8 cellular contexts compared by ENCODE assay signal in genomic region chr4:6574747-6575502, GRCh38. TPM values are rescaled to one million over a fixed set of nuclear protein-coding genes. Genes with fewer than 3 reads are reported as not detected.
DNase-seq lines count a peak whose midpoint lies in the region; ATAC-seq, FAIRE-seq and TF ChIP-seq lines count a peak whose summit lies in the region.

MAN2B2 (plus strand) TSS chr4:6575189; CDS start chr4:6575211, 22 bp downstream.

- H3K27me3 ChIP-seq in AG04450 (ENCODE audit: control insufficient read depth, insufficient read depth, low read length) = peaks cover 12% of the 10 kb centered on the region

- intact Hi-C loops in kidney (cut with DNase I) = no loop called here

- H3K27ac ChIP-seq in AG04450 (ENCODE audit: low read depth, low read length) = no peak within 1 kb of the TSS
- peak within 1 kb of the TSS; percentile 32 for H3K27ac ChIP-seq in kidney (ENCODE audit: low read depth in 2 of 2, low read length in 2 of 2)

- peaks cover 20% of the 10 kb centered on the region for H3K36me3 Mint-ChIP-seq in central memory CD8-positive, alpha-beta T cell (ENCODE audit: insufficient read depth)

- peak within 1 kb of the TSS; percentile 80 for H3K27ac Mint-ChIP-seq in central memory CD8-positive, alpha-beta T cell (ENCODE audit: low read depth)

- no peaks in the 10 kb centered on the region for H3K27me3 Mint-ChIP-seq in central memory CD8-positive, alpha-beta T cell

- peaks cover 12% of the 10 kb centered on the region for H3K9me3 Mint-ChIP-seq in central memory CD8-positive, alpha-beta T cell

- TF ChIP-seq CTCF in AG04450 (IDR thresholded peaks at IDR 0.05; ENCODE audit: low read depth, low read length) = no peak
- TF ChIP-seq CTCF in kidney (IDR thresholded peaks at IDR 0.05; ENCODE audit: borderline replicate concordance, extremely low read depth, insufficient read depth) = peak; percentile 9

- peaks cover 8 to 13% of the 10 kb centered on the region in 2 donors for H3K36me3 ChIP-seq in kidney (ENCODE audit: control insufficient read depth in 1 of 2, insufficient read depth in 2 of 2, low read length in 2 of 2)

- peaks cover 12 to 18% of the 10 kb centered on the region in 2 donors for H3K4me1 ChIP-seq in kidney (ENCODE audit: control insufficient read depth in 1 of 2, insufficient read depth in 1 of 2, low read depth in 1 of 2, low read length in 2 of 2)

- no peak for FAIRE-seq in kidney (lab: Jason Lieb, UNC)

- H3K4me3 Mint-ChIP-seq in central memory CD8-positive, alpha-beta T cell = peak within 1 kb of the TSS; percentile 92

- ATAC-seq in GM18861 (IDR thresholded peaks at IDR 0.05; ENCODE audit: unreplicated experiment) (peak; percentile 78), HG03095 (IDR thresholded peaks at IDR 0.05; ENCODE audit: unreplicated experiment) (peak; percentile 92)
- ATAC-seq in activated CD4-positive, CD25-positive, alpha-beta regulatory T cell treated with anti-CD3 and anti-CD28 coated beads, Interleukin-2, amount 50 U/mL, for 24 hours = peak; percentile 94 to 96
- peak; percentile 91 for ATAC-seq in central memory CD8-positive, alpha-beta T cell (replicated peaks; ENCODE audit: extremely low read depth, poor library complexity, severe bottlenecking)

- H3K4me1 Mint-ChIP-seq in central memory CD8-positive, alpha-beta T cell = peaks cover 12% of the 10 kb centered on the region

- H3K4me3 ChIP-seq in AG04450 (ENCODE audit: low read depth, low read length) (peak within 1 kb of the TSS; percentile 97), kidney (ENCODE audit: low read length in 2 of 2) (peak within 1 kb of the TSS; percentile 66 to 83)

- CTCF ChIA-PET in AG04450 (lab: Charles Lee) = interaction anchor here (1.0 to 2.6 kb wide), 3 partner anchors 27 to 99 kb away, joined by 4 to 11 read pairs (median 5); a partner anchor contains a TSS

- POLR2A ChIA-PET in AG04450 (lab: Yijun Ruan, JAX) = interaction anchor here (0.5 to 1.6 kb wide), 8 partner anchors 13 to 1986 kb away, joined by 3 to 10 read pairs (median 4); partner anchors contain the start of gene MRFAP1

- H3K9me3 ChIP-seq in AG04450 (ENCODE audit: control insufficient read depth, insufficient read depth, low read length) (peaks cover 15% of the 10 kb centered on the region), kidney (ENCODE audit: control insufficient read depth in 1 of 2, low read length in 2 of 2) (no peaks in the 10 kb centered on the region)

- DNase-seq in AG04450 (ENCODE audit: low read depth, low spot score) = peak; percentile 11
- peak; percentile 56 for DNase-seq in NCI-H2196 treated with DMSO at 0.1 percent for 48 hours (lab: John Stamatoyannopoulos, UW; ENCODE audit: unreplicated experiment)
- peak; percentile 49 to 59 for DNase-seq in central memory CD8-positive, alpha-beta T cell (ENCODE audit: low spot score in 2 of 2)
- peak; percentile 96 for DNase-seq in kidney
- peak; percentile 67 to 80 for DNase-seq in stimulated activated CD4-positive, alpha-beta T cell treated with anti-CD3 and anti-CD28 coated beads, Interleukin-15, amount 100 ng/mL, for 1 hour (ENCODE audit: low read depth in 1 of 2, low spot score in 1 of 2)

- H3K9ac ChIP-seq in kidney (ENCODE audit: low read length in 2 of 2) = peak within 1 kb of the TSS; percentile 75 to 82

RNA-seq across cellular contexts. Expression of gene MAN2B2, which starts in this region (rescaled TPM):
- polyA plus RNA-seq in AG04450 (2011; rRNA removed) (22.8 and 28.1 TPM in 2 replicates), kidney (ENCODE audit: insufficient read depth, low read depth, low replicate concordance) (19.9 TPM)
- 20.2 and 26.4 TPM in 2 replicates for polyA minus RNA-seq in AG04450 (2011; rRNA and poly(A)+ RNA removed)
- 34.3 TPM for total RNA-seq in kidney

Comparison
In these comparisons a context has a peak if more than half of its experiments do, and no peak if none do; other contexts are left out.
1. DNase-seq: peak in every context shown above with its lines; median percentile 96 in kidney; 74 in stimulated activated CD4-positive, alpha-beta T cell treated with anti-CD3 and anti-CD28 coated beads, Interleukin-15, amount 100 ng/mL, for 1 hour; 56 in NCI-H2196 treated with DMSO at 0.1 percent for 48 hours; 54 in central memory CD8-positive, alpha-beta T cell; 11 in AG04450.